Comparison of ENCODE assay signal across 8 cellular contexts in genomic region chr1:204162498-204163074, GRCh38. TPM values are rescaled to one million over a fixed set of nuclear protein-coding genes. Genes with fewer than 3 reads are reported as not detected.
DNase-seq lines count a peak whose midpoint lies in the region; ATAC-seq and TF ChIP-seq lines count a peak whose summit lies in the region.

No MANE protein-coding gene starts in this region.

- POLR2A ChIA-PET in activated CD4-positive, alpha-beta memory T cell treated with anti-CD3 and anti-CD28 coated beads for 36 hours (lab: Charles Lee): no interaction called here

- peak; percentile 96 for TF ChIP-seq CTCF in lung (IDR thresholded peaks at IDR 0.05; ENCODE audit: control extremely low read depth, extremely low read depth)

- no peaks in the 10 kb centered on the region for H3K36me3 ChIP-seq in lung (ENCODE audit: control insufficient read depth in 2 of 2, insufficient read depth in 2 of 2, low read length in 2 of 2)

- intact Hi-C loops in activated CD4-positive, alpha-beta memory T cell treated with anti-CD3 and anti-CD28 coated beads for 36 hours (cut with micrococcal nuclease): loop anchor here (1.0 to 2.0 kb wide), 4 partner anchors 45 to 340 kb away; no protein-coding TSS in a partner anchor

- H3K9me3 Mint-ChIP-seq in activated CD4-positive, alpha-beta memory T cell treated with anti-CD3 and anti-CD28 coated beads for 36 hours: peaks cover 5% of the 10 kb centered on the region

- 12 to 15% methylated on average over 7 of the region's 7 CpGs for WGBS in lung, 2 donors

- H3K27ac Mint-ChIP-seq in activated CD4-positive, alpha-beta memory T cell treated with anti-CD3 and anti-CD28 coated beads for 36 hours: no peak overlapping the region

- no peak overlapping the region for H3K4me3 Mint-ChIP-seq in activated CD4-positive, alpha-beta memory T cell treated with anti-CD3 and anti-CD28 coated beads for 36 hours

- CTCF ChIA-PET in activated CD4-positive, alpha-beta memory T cell treated with anti-CD3 and anti-CD28 coated beads for 36 hours (lab: Charles Lee): interaction anchor here (0.6 to 8.7 kb wide), 40 partner anchors 8 to 609 kb away, joined by 3 to 90 read pairs (median 4); partner anchors contain the start of genes GOLT1A and PLEKHA6

- H3K4me1 ChIP-seq in lung (ENCODE audit: control insufficient read depth in 2 of 2, insufficient read depth in 2 of 2, low read length in 2 of 2): no peaks in the 10 kb centered on the region

- no peaks in the 10 kb centered on the region for H3K9me3 ChIP-seq in lung (ENCODE audit: control insufficient read depth in 2 of 2, insufficient read depth in 1 of 2, low read length in 1 of 2)

- no peaks in the 10 kb centered on the region for H3K36me3 Mint-ChIP-seq in activated CD4-positive, alpha-beta memory T cell treated with anti-CD3 and anti-CD28 coated beads for 36 hours

- H3K4me3 ChIP-seq in lung: no peak overlapping the region

- H3K27me3 Mint-ChIP-seq in activated CD4-positive, alpha-beta memory T cell treated with anti-CD3 and anti-CD28 coated beads for 36 hours: peaks cover 6% of the 10 kb centered on the region

- no peaks in the 10 kb centered on the region for H3K27me3 ChIP-seq in lung (ENCODE audit: control insufficient read depth, insufficient read depth)

- H3K27ac ChIP-seq in lung (ENCODE audit: low read depth in 1 of 2, low read length in 1 of 2): no peak overlapping the region

- no peaks in the 10 kb centered on the region for H3K4me1 Mint-ChIP-seq in activated CD4-positive, alpha-beta memory T cell treated with anti-CD3 and anti-CD28 coated beads for 36 hours (ENCODE audit: low read depth)

- ATAC-seq in lung (ENCODE audit: insufficient read depth, low FRiP score): peak; percentile 84
- ATAC-seq in HG03097 (IDR thresholded peaks at IDR 0.05; ENCODE audit: low FRiP score, unreplicated experiment): no peak

- DNase-seq in DMS79 treated with DMSO at 0.1 percent for 48 hours (lab: John Stamatoyannopoulos, UW) (peak; percentile 71), HS-27A (ENCODE audit: low read depth) (peak; percentile 42), NCI-H774 (lab: John Stamatoyannopoulos, UW) (peak; percentile 70), ecto neural progenitor cell (ENCODE audit: low spot score) (peak; percentile 88), lung (ENCODE audit: low spot score) (peak; percentile 81)
- DNase-seq in activated CD4-positive, alpha-beta memory T cell treated with anti-CD3 and anti-CD28 coated beads for 36 hours: peak; percentile 86
- peak; percentile 63 for DNase-seq in stimulated activated CD8-positive, alpha-beta memory T cell treated with anti-CD3 and anti-CD28 coated beads, Interleukin-12 subunit alpha, Interleukin-12 subunit beta, amount 100 ng/mL, for 4 hours (ENCODE audit: low read depth)

RNA-seq across cellular contexts. Expression of gene REN, which starts 3.6 kb away (rescaled TPM):
- total RNA-seq in activated CD4-positive, alpha-beta memory T cell treated with anti-CD3 and anti-CD28 coated beads for 36 hours: not detected
- under 1 TPM; 0.23 to 0.28 TPM for total RNA-seq in lung
- under 1 TPM; 0.31 to 0.75 TPM for polyA plus RNA-seq in lung

RNA-seq across cellular contexts. Expression of gene ETNK2, which starts 10.7 kb away (rescaled TPM):
- 1 to 10 TPM; 1.6 to 1.9 TPM for total RNA-seq in activated CD4-positive, alpha-beta memory T cell treated with anti-CD3 and anti-CD28 coated beads for 36 hours
- 1 to 10 TPM; 5.0 to 5.8 TPM for total RNA-seq in lung
- 1 to 10 TPM; 2.2 to 2.8 TPM for polyA plus RNA-seq in lung

RNA-seq across cellular contexts. Expression of gene KISS1, which starts 33.7 kb away (rescaled TPM):
- not detected for total RNA-seq in activated CD4-positive, alpha-beta memory T cell treated with anti-CD3 and anti-CD28 coated beads for 36 hours
- not detected for total RNA-seq in lung
- 1 to 10 TPM in 1 of 2 donors, under 1 TPM in 1; 0.25 to 3.4 TPM for polyA plus RNA-seq in lung

RNA-seq across cellular contexts. Expression of gene GOLT1A, which starts 51.2 kb away (rescaled TPM):
- under 1 TPM in 1 of 2 experiments, not detected in 1; 0.27 TPM for total RNA-seq in activated CD4-positive, alpha-beta memory T cell treated with anti-CD3 and anti-CD28 coated beads for 36 hours
- 1 to 10 TPM; 4.1 to 8.5 TPM for total RNA-seq in lung
- 10 to 100 TPM in 1 of 2 donors, 1 to 10 TPM in 1; 7.0 to 23.8 TPM for polyA plus RNA-seq in lung
